ENCODE assay signal across 8 cellular contexts in the genomic region with DNA sequence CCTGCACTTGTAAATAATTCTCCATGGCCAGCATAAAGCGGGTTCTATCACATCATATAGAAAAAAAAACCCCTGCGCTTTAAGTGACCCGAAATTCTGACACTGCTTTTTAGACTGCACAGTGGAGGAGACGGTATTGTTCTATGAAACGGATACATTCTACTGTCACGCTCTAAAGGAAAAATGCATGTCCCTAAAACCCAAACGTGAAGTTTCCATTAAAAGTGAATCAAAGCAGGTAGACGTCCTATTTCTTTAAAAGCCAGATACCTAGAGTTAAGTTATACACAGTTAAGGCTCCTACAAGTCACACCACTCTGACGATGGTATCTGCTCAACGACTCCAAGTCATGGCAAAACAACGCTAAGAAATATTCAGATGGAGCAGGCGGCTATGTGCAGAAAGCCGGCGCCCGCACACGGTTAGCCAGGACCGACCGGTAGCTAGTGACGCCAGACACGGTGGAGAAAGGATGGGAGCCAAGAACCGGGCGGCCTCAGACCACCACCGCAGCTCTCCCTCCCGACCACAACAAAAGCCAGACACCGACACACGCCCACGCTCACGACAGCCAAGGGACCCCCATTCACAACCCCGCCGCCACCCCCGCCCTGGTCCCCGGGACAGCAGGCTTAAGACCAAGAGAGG. TPM values are rescaled to one million over a fixed set of nuclear protein-coding genes. Genes with fewer than 3 reads are reported as not detected.
A peak's percentile ranks its signal among the peaks of the same experiment; 100 is the strongest.
DNase-seq lines count a peak whose midpoint lies in the region; FAIRE-seq and TF ChIP-seq lines count a peak whose summit lies in the region.

No MANE protein-coding gene starts in this region.

- no peak overlapping the region for H2AFZ ChIP-seq in fibroblast of lung (ENCODE audit: low read length)

- peaks cover 55% of the 10 kb centered on the region for H3K79me2 ChIP-seq in fibroblast of lung (ENCODE audit: control insufficient read depth, insufficient read depth, low read length)

- no peaks in the 10 kb centered on the region for H3K9me3 Mint-ChIP-seq in neural crest cell

- peaks cover 8% of the 10 kb centered on the region for H3K36me3 ChIP-seq in fibroblast of lung (ENCODE audit: control insufficient read depth, insufficient read depth, low read length)

- TF ChIP-seq CTCF in C4-2B (conservative IDR thresholded peaks at IDR 0.05) (no peak), HL-60 (IDR thresholded peaks at IDR 0.05; ENCODE audit: insufficient read depth, low read length) (no peak), VCaP (conservative IDR thresholded peaks at IDR 0.05) (no peak), fibroblast of lung (conservative IDR thresholded peaks at IDR 0.05 in 1 of 2, IDR thresholded peaks at IDR 0.05 in 1 of 2; ENCODE audit: low read depth in 1 of 2, low read length in 2 of 2) (no peak), neural crest cell (conservative IDR thresholded peaks at IDR 0.05) (no peak)

- H3K4me3 Mint-ChIP-seq in neural crest cell, result peak overlapping the region; percentile 99

- H3K4me1 ChIP-seq in fibroblast of lung (ENCODE audit: control insufficient read depth, extremely low read depth, insufficient read depth, low read length), result peaks cover 7% of the 10 kb centered on the region

- peaks cover 13% of the 10 kb centered on the region for H3K36me3 Mint-ChIP-seq in neural crest cell (ENCODE audit: low read depth)

- H3K4me1 Mint-ChIP-seq in neural crest cell, result peaks cover 26% of the 10 kb centered on the region

- H3K27me3 ChIP-seq in HL-60 (ENCODE audit: insufficient read depth, poor library complexity, severe bottlenecking) (no peaks in the 10 kb centered on the region), fibroblast of lung (ENCODE audit: control insufficient read depth, insufficient read depth, low read length) (no peaks in the 10 kb centered on the region)

- H3K4me2 ChIP-seq in fibroblast of lung (ENCODE audit: extremely low read depth, insufficient read depth, low read length), result peak overlapping the region; percentile 95

- peak overlapping the region; percentile 97 for H3K27ac ChIP-seq in C4-2B
- peak overlapping the region; percentile 97 for H3K27ac ChIP-seq in HL-60 (replicated peaks)
- H3K27ac ChIP-seq in VCaP, result peak overlapping the region; percentile 99
- H3K27ac ChIP-seq in fibroblast of lung (ENCODE audit: insufficient read depth, low read length), result peak overlapping the region; percentile 96

- peak overlapping the region; percentile 99 for H3K27ac Mint-ChIP-seq in neural crest cell (ENCODE audit: unreplicated experiment)

- H3K9ac ChIP-seq in fibroblast of lung (ENCODE audit: insufficient read depth, low read length), result peak overlapping the region; percentile 98

- DNase-seq in GM19239 (ENCODE audit: insufficient read length, low spot score), result no peak
- DNase-seq in HL-60 (ENCODE audit: low read depth in 1 of 2, low spot score in 1 of 2), result no peak
- peak; percentile 25 to 47 for DNase-seq in fibroblast of lung (ENCODE audit: low read depth in 2 of 2)
- peak; percentile 32 for DNase-seq in neural crest cell (ENCODE audit: low read depth, low spot score)
- no peak for DNase-seq in NCI-H446 (lab: John Stamatoyannopoulos, UW)
- DNase-seq in HPDE6-E6E7 (ENCODE audit: extremely low spot score), result no peak

- H3K4me3 ChIP-seq in HL-60 (replicated peaks; ENCODE audit: insufficient read depth, low read length) (peak overlapping the region; percentile 71), fibroblast of lung (replicated peaks in 1 of 4; ENCODE audit: control extremely low read depth in 1 of 4, insufficient read depth in 1 of 4, low read depth in 3 of 4, low read length in 4 of 4) (peak overlapping the region; percentile 79 to 100 (median 95))

- no peaks in the 10 kb centered on the region for H3K27me3 Mint-ChIP-seq in neural crest cell (ENCODE audit: low read depth)

- FAIRE-seq in GM19239 (lab: Jason Lieb, UNC), result peak; percentile 64

- H4K20me1 ChIP-seq in fibroblast of lung (ENCODE audit: control insufficient read depth, extremely low read depth, insufficient read depth, low read length), result peaks cover 6% of the 10 kb centered on the region

- no peaks in the 10 kb centered on the region for H3K9me3 ChIP-seq in fibroblast of lung (ENCODE audit: control insufficient read depth, insufficient read depth, low read depth, low read length)

RNA-seq across cellular contexts. Expression of a gene that starts 0.8 kb away (rescaled TPM):
- total RNA-seq in fibroblast of lung (182 and 259 TPM in 2 replicates), neural crest cell (329 and 340 TPM in 2 replicates)
- polyA plus RNA-seq in fibroblast of lung, result 875 and 985 TPM in 2 replicates
- 694 and 744 TPM in 2 replicates for polyA plus RNA-seq in fibroblast of lung (2012)
- 22.1 and 25.7 TPM in 2 replicates for polyA minus RNA-seq in fibroblast of lung (ENCODE audit: low replicate concordance)

RNA-seq across cellular contexts. Expression of a gene that starts 49.9 kb away (rescaled TPM):
- total RNA-seq in fibroblast of lung (46.2 and 58.6 TPM in 2 replicates), neural crest cell (197 and 212 TPM in 2 replicates)
- 191 and 220 TPM in 2 replicates for polyA plus RNA-seq in fibroblast of lung
- polyA plus RNA-seq in fibroblast of lung (2012), result 151 and 193 TPM in 2 replicates
- 27.8 and 48.6 TPM in 2 replicates for polyA minus RNA-seq in fibroblast of lung (ENCODE audit: low replicate concordance)

Comparison
In these comparisons a context has a peak if more than half of its experiments do, and no peak if none do; other contexts are left out.
1. DNase-seq: peak in fibroblast of lung (2 of 2) and neural crest cell (single experiment); none in GM19239 (single experiment), HL-60 (0 of 2), NCI-H446 (0 of 2) and HPDE6-E6E7 (single experiment).
2. Peak in every context shown above with its lines, with median percentiles within 50 percentile points of each other: H3K27ac ChIP-seq.